Comparison of ENCODE assay signal across 28 cellular contexts in the genomic region with DNA sequence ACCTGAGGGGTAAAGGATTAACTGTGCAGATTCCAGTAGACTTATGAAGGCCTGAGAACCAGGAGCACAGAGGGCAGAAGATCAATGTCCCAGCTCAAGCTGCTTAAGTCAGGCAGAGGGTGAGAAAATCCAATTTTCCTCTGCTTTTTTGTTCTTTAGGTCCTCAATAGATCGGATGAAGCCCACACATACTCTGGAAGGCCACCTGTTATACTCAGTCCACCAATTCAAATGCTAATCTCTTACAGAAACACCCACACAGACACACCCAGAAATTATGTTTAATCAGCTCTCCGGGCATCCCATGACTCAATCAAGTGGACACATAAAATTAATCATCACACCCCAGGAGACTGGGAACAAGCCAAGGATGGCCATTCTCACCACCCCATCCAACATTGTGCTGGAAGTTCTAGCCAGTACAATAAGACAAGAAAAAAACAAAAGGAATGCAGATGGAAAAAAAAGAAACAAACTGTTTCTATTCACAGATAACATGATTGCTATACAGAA.
DNase-seq lines count a peak whose midpoint lies in the region; ATAC-seq, FAIRE-seq and TF ChIP-seq lines count a peak whose summit lies in the region.
"Had no signal": no experiment of that assay in that cellular context is flagged by ENCODE, and none has a peak within 500 bp of the region (broad histone marks: within the 10 kb centered on the region; RNA-seq: fewer than 3 reads in every experiment).

No MANE protein-coding gene starts in this region.

- H3K36me3 Mint-ChIP-seq in naive thymus-derived CD8-positive, alpha-beta T cell, result no peaks in the 10 kb centered on the region
- peaks cover 11% of the 10 kb centered on the region for H3K36me3 Mint-ChIP-seq in nephron progenitor cell (ENCODE audit: low read depth)
- H3K36me3 Mint-ChIP-seq: memory B cell, natural killer cell had no signal

- no peaks in the 10 kb centered on the region for H3K36me3 ChIP-seq in bronchial epithelial cell (ENCODE audit: control insufficient read depth, insufficient read depth, low read length)
- H3K36me3 ChIP-seq: BE2C, SJSA1 had no signal

- no peak overlapping the region for H3K27ac Mint-ChIP-seq in naive thymus-derived CD8-positive, alpha-beta T cell
- no peak overlapping the region for H3K27ac Mint-ChIP-seq in nephron progenitor cell
- H3K27ac Mint-ChIP-seq: activated B cell treated with CpG ODN at 0.5 μM for 24 hours; activated CD8-positive, alpha-beta T cell treated with anti-CD3 and anti-CD28 coated beads for 36 hours; memory B cell; natural killer cell; stimulated activated naive CD8-positive, alpha-beta T cell treated with anti-CD3 and anti-CD28 coated beads, Interleukin-15, amount 100 ng/mL, for 72 hours had no signal

- POLR2A ChIA-PET in naive thymus-derived CD8-positive, alpha-beta T cell (lab: Charles Lee), result interaction anchor here (0.6 kb wide), 1 partner anchor 516 kb away, joined by 3 read pairs; no protein-coding TSS in a partner anchor

- H3K9me3 Mint-ChIP-seq in naive thymus-derived CD8-positive, alpha-beta T cell, result peaks cover 4 to 29% (median 7%) of the 10 kb centered on the region in 9 donors
- peaks cover 43% of the 10 kb centered on the region for H3K9me3 Mint-ChIP-seq in nephron progenitor cell

- H3K27me3 ChIP-seq in bronchial epithelial cell (ENCODE audit: control insufficient read depth, insufficient read depth, low read length), result no peaks in the 10 kb centered on the region
- H3K27me3 ChIP-seq: BE2C, hepatocyte, SJSA1 had no signal

- no peak overlapping the region for H3K4me3 Mint-ChIP-seq in naive thymus-derived CD8-positive, alpha-beta T cell
- no peak overlapping the region for H3K4me3 Mint-ChIP-seq in nephron progenitor cell
- H3K4me3 Mint-ChIP-seq: activated B cell treated with CpG ODN at 0.5 μM for 24 hours; activated CD8-positive, alpha-beta T cell treated with anti-CD3 and anti-CD28 coated beads for 36 hours; memory B cell; natural killer cell; stimulated activated naive CD8-positive, alpha-beta T cell treated with anti-CD3 and anti-CD28 coated beads, Interleukin-15, amount 100 ng/mL, for 72 hours had no signal

- H3K4me3 ChIP-seq in bronchial epithelial cell (ENCODE audit: low read depth, low read length), result no peak overlapping the region
- no peak overlapping the region for H3K4me3 ChIP-seq in retinal pigment epithelial cell (ENCODE audit: low read length)
- H3K4me3 ChIP-seq: hepatocyte, SJSA1 had no signal

- no peaks in the 10 kb centered on the region for H3K4me1 Mint-ChIP-seq in naive thymus-derived CD8-positive, alpha-beta T cell
- H3K4me1 Mint-ChIP-seq in nephron progenitor cell, result peaks cover 4% of the 10 kb centered on the region
- H3K4me1 Mint-ChIP-seq: activated B cell treated with CpG ODN at 0.5 μM for 24 hours; memory B cell; natural killer cell; stimulated activated naive CD8-positive, alpha-beta T cell treated with anti-CD3 and anti-CD28 coated beads, Interleukin-15, amount 100 ng/mL, for 72 hours had no signal

- no peak for FAIRE-seq in bronchial epithelial cell (lab: Jason Lieb, UNC)
- FAIRE-seq: H54, small intestine had no signal

- no peak for ATAC-seq in GM21447 (IDR thresholded peaks at IDR 0.05; ENCODE audit: unreplicated experiment)
- ATAC-seq in naive thymus-derived CD8-positive, alpha-beta T cell, result no peak
- ATAC-seq: activated CD8-positive, alpha-beta T cell treated with anti-CD3 and anti-CD28 coated beads for 36 hours; natural killer cell; stimulated activated naive CD8-positive, alpha-beta T cell treated with anti-CD3 and anti-CD28 coated beads, Interleukin-15, amount 100 ng/mL, for 72 hours had no signal

- TF ChIP-seq CTCF in bronchial epithelial cell (IDR thresholded peaks at IDR 0.05; ENCODE audit: insufficient read depth, low read length, severe bottlenecking), result no peak
- no peak for TF ChIP-seq CTCF in retinal pigment epithelial cell (conservative IDR thresholded peaks at IDR 0.05; ENCODE audit: low read depth, low read length)
- no peak for TF ChIP-seq CTCF in nephron progenitor cell (IDR thresholded peaks at IDR 0.05)

- peaks cover 0 to 24% (median 6%) of the 10 kb centered on the region in 5 donors for H3K27me3 Mint-ChIP-seq in naive thymus-derived CD8-positive, alpha-beta T cell
- H3K27me3 Mint-ChIP-seq in nephron progenitor cell (ENCODE audit: low read depth, poor library complexity), result peaks cover 8% of the 10 kb centered on the region

- DNase-seq in DMS153 (lab: John Stamatoyannopoulos, UW), result peak; percentile 11
- no peak for DNase-seq in DMS153 treated with DMSO at 0.1 percent for 48 hours (lab: John Stamatoyannopoulos, UW; ENCODE audit: unreplicated experiment)
- peak; percentile 99 for DNase-seq in NCI-H82 (lab: John Stamatoyannopoulos, UW)
- peak; percentile 77 for DNase-seq in bronchial epithelial cell (ENCODE audit: low read depth)
- DNase-seq in retinal pigment epithelial cell (ENCODE audit: low read depth), result peak; percentile 80
- no peak for DNase-seq in naive thymus-derived CD8-positive, alpha-beta T cell
- no peak for DNase-seq in nephron progenitor cell
- DNase-seq: activated B cell treated with CpG ODN at 0.5 μM for 24 hours; activated CD8-positive, alpha-beta T cell treated with anti-CD3 and anti-CD28 coated beads for 36 hours; activated naive CD4-positive, alpha-beta T cell treated with Interleukin-2 at 50 U/mL for 16 hours; activated T-cell treated with anti-CD3 and anti-CD28 coated beads, Interleukin-2, amount 50 U/mL, for 1 hour; anterior cingulate cortex; BE2C; Calu3; GF-D8; natural killer cell; NCI-H1930; posterior cingulate gyrus; small intestine; stimulated activated CD4-positive, alpha-beta T cell treated with anti-CD3 and anti-CD28 coated beads, Interleukin-2, amount 100 ng/mL, for 48 hours; stimulated activated naive CD8-positive, alpha-beta T cell treated with anti-CD3 and anti-CD28 coated beads, Interleukin-15, amount 100 ng/mL, for 72 hours; T-helper 2 cell; trophoblast cell had no signal

Comparison
In these comparisons a context has a peak if more than half of its experiments do, and no peak if none do; other contexts are left out.
1. DNase-seq: peak in DMS153 (single experiment), NCI-H82 (single experiment), bronchial epithelial cell (single experiment) and retinal pigment epithelial cell (single experiment); none in DMS153 treated with DMSO at 0.1 percent for 48 hours (single experiment), naive thymus-derived CD8-positive, alpha-beta T cell (0 of 10) and nephron progenitor cell (single experiment).